8 cellular contexts compared by ENCODE assay signal in the genomic region with DNA sequence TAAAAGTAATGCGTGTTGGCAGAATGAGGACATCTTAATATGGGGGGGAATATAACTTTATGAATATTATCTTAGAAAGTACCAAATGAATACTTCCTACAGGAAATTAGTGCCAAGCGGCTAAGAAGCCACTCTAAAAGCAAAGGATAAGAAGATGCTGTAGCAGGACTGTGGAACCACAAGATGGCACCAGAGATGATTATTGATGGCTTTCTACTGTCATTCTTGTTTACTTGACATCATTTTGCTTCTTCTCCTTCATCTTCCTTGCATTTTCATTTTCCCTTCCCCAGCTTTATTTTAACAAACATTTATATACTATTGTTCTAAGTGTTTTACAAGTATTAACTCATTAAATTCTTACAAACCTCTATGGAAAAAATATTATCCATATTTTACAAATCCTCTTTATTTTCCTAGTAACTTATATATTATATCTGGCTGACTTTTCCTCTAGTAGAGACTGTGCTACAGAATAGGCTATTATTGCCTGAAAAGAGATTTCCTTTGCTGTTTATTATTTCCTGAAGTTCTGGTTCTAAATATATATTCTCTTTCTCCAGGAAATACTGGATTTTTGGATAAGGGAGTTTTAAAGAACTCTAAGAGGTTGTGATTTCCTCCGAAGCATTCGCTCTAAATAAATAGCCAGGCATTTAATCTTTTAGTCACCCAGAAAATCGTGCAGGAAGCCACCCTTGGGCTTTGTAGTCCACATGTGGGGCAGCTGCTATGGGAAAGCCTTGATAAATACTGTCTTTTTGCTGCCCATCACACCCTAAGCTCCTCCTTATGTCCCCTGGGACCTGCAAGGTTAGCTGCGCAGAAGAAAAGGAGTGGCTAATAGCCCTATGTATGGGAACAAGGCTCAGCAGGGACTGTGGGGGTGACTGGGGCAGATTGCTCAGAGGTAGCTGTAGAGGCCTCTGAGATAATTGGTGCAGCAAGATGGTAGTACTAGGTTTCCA. TPM values are rescaled to one million over a fixed set of nuclear protein-coding genes. Genes with fewer than 3 reads are reported as not detected.
DNase-seq lines count a peak whose midpoint lies in the region; ATAC-seq and TF ChIP-seq lines count a peak whose summit lies in the region.

No MANE protein-coding gene starts in this region.

- H3K4me3 Mint-ChIP-seq in activated B cell treated with CpG ODN at 0.5 μM for 24 hours, result no peak overlapping the region

- no peaks in the 10 kb centered on the region for H3K9me3 Mint-ChIP-seq in activated B cell treated with CpG ODN at 0.5 μM for 24 hours

- H3K4me3 ChIP-seq in DOHH2 (ENCODE audit: low read length) (no peak overlapping the region), H7 (ENCODE audit: insufficient read depth, low read depth, low read length) (no peak overlapping the region), Loucy (ENCODE audit: low read length, poor library complexity, severe bottlenecking) (no peak overlapping the region), vagina (no peak overlapping the region)

- no peaks in the 10 kb centered on the region for H3K9me2 ChIP-seq in DOHH2 (replicated peaks; ENCODE audit: control insufficient read depth, low read length)
- H3K9me2 ChIP-seq in Loucy (replicated peaks; ENCODE audit: low read depth, low read length), result no peaks in the 10 kb centered on the region

- no peaks in the 10 kb centered on the region for H3K36me3 ChIP-seq in DOHH2 (ENCODE audit: control insufficient read depth, low read length)
- no peaks in the 10 kb centered on the region for H3K36me3 ChIP-seq in H7 (replicated peaks; ENCODE audit: control insufficient read depth, insufficient read depth, low read length)
- H3K36me3 ChIP-seq in Loucy (ENCODE audit: insufficient read depth, low read length), result 0 out of 2 replicates have a peak, but pooled peaks cover 2% of the 10 kb centered on the region
- H3K36me3 ChIP-seq in vagina, result no peaks in the 10 kb centered on the region

- H3K27me3 ChIP-seq in DOHH2 (ENCODE audit: control insufficient read depth, low read length) (peaks cover 10% of the 10 kb centered on the region), H7 (ENCODE audit: control insufficient read depth, insufficient read depth, low read length) (no peaks in the 10 kb centered on the region; the same call in 1 of the 2 replicates), Loucy (ENCODE audit: insufficient read depth, low read length, poor library complexity, severe bottlenecking) (no peaks in the 10 kb centered on the region), vagina (no peaks in the 10 kb centered on the region)

- intact Hi-C loops in activated B cell treated with CpG ODN at 0.5 μM for 24 hours (cut with micrococcal nuclease), result loop anchor here (1.0 kb wide), 1 partner anchor 681 kb away; no protein-coding TSS in a partner anchor
- intact Hi-C loops in vagina (cut with DNase I), result no loop called here

- H3K27ac ChIP-seq in 22Rv1 (no peak overlapping the region), DOHH2 (ENCODE audit: low read depth, low read length) (no peak overlapping the region), vagina (no peak overlapping the region)

- no peak overlapping the region for H3K9ac ChIP-seq in Loucy (ENCODE audit: low read depth, low read length, poor library complexity, severe bottlenecking)

- no peak overlapping the region for H3K27ac Mint-ChIP-seq in activated B cell treated with CpG ODN at 0.5 μM for 24 hours

- DNase-seq in H7, result peak; percentile 46
- no peak for DNase-seq in activated B cell treated with CpG ODN at 0.5 μM for 24 hours
- DNase-seq in inferior parietal cortex (ENCODE audit: extremely low spot score), result peak; percentile 8
- DNase-seq in vagina (ENCODE audit: extremely low spot score in 2 of 2), result no peak
- DNase-seq in activated CD4-positive, alpha-beta T cell treated with anti-CD3 and anti-CD28 coated beads for 48 hours, result no peak

- H3K4me2 ChIP-seq in DOHH2 (ENCODE audit: low read length) (no peak overlapping the region), Loucy (ENCODE audit: low read depth, low read length, poor library complexity, severe bottlenecking) (no peak overlapping the region)

- H3F3A ChIP-seq in DOHH2 (ENCODE audit: control insufficient read depth, insufficient read depth) (0 out of 2 replicates have a peak, but pooled peaks cover 4% of the 10 kb centered on the region), Loucy (ENCODE audit: low read depth) (no peaks in the 10 kb centered on the region)

- H4K20me1 ChIP-seq in DOHH2 (ENCODE audit: control insufficient read depth, insufficient read depth, low read depth, low read length) (no peaks in the 10 kb centered on the region), Loucy (ENCODE audit: insufficient read depth, low read length, poor library complexity, severe bottlenecking) (no peaks in the 10 kb centered on the region)

- peak; percentile 89 for TF ChIP-seq CTCF in 22Rv1 (IDR thresholded peaks at IDR 0.05)
- TF ChIP-seq CTCF in DOHH2 (IDR thresholded peaks at IDR 0.05; ENCODE audit: low read depth, low read length, poor library complexity, severe bottlenecking), result peak; percentile 53
- TF ChIP-seq CTCF in Loucy (conservative IDR thresholded peaks at IDR 0.05; ENCODE audit: low read length), result peak; percentile 74
- no peak for TF ChIP-seq CTCF in activated B cell treated with CpG ODN at 0.5 μM for 24 hours (IDR thresholded peaks at IDR 0.05)
- TF ChIP-seq CTCF in vagina (IDR thresholded peaks at IDR 0.05), result peak in 1 of 3 experiments; percentile 10

- peaks cover 4% of the 10 kb centered on the region; the same call in 1 of the 2 replicates for H3K4me1 ChIP-seq in DOHH2 (ENCODE audit: control insufficient read depth, low read length)
- no peaks in the 10 kb centered on the region for H3K4me1 ChIP-seq in Loucy (ENCODE audit: insufficient read depth, low read length, poor library complexity, severe bottlenecking)
- no peaks in the 10 kb centered on the region for H3K4me1 ChIP-seq in vagina

- ATAC-seq in activated B cell treated with CpG ODN at 0.5 μM for 24 hours (ENCODE audit: low read depth), result peak; percentile 34

- no peaks in the 10 kb centered on the region for H3K9me3 ChIP-seq in DOHH2 (ENCODE audit: control insufficient read depth, insufficient read depth, low read length)
- no peaks in the 10 kb centered on the region for H3K9me3 ChIP-seq in Loucy (ENCODE audit: insufficient read depth, low read depth, low read length)
- no peaks in the 10 kb centered on the region for H3K9me3 ChIP-seq in vagina

- H3K36me3 Mint-ChIP-seq in activated B cell treated with CpG ODN at 0.5 μM for 24 hours (ENCODE audit: low read depth), result peaks cover 6% of the 10 kb centered on the region

- H3K79me2 ChIP-seq in DOHH2 (ENCODE audit: control insufficient read depth, low read length), result no peaks in the 10 kb centered on the region
- no peaks in the 10 kb centered on the region for H3K79me2 ChIP-seq in Loucy (ENCODE audit: insufficient read depth, low read length)

- no peak for TF ChIP-seq POLR2A in vagina (IDR thresholded peaks at IDR 0.05)

- CTCF ChIA-PET in activated B cell treated with CpG ODN at 0.5 μM for 24 hours (lab: Charles Lee), result interaction anchor here (1.1 kb wide), 1 partner anchor 35 kb away, joined by 3 read pairs; no protein-coding TSS in a partner anchor

- H3K27me3 Mint-ChIP-seq in activated B cell treated with CpG ODN at 0.5 μM for 24 hours, result no peaks in the 10 kb centered on the region

- POLR2A ChIA-PET in activated B cell treated with CpG ODN at 0.5 μM for 24 hours (lab: Charles Lee), result no interaction called here

- no peaks in the 10 kb centered on the region for H3K4me1 Mint-ChIP-seq in activated B cell treated with CpG ODN at 0.5 μM for 24 hours

- H2AFZ ChIP-seq in Loucy (ENCODE audit: low read length), result no peak overlapping the region

RNA-seq across cellular contexts. Expression of a gene that starts 9.2 kb away (rescaled TPM):
- total RNA-seq in H7 (2014; rRNA removed; shearing (Covaris generic)), result 0.17 and 0.26 TPM in 2 replicates
- total RNA-seq in activated B cell treated with CpG ODN at 0.5 μM for 24 hours, result not detected in 2 replicates
- total RNA-seq in vagina, result 2.0 TPM

Comparison
In these comparisons a context has a peak if more than half of its experiments do, and no peak if none do; other contexts are left out.
1. DNase-seq: peak in H7 (single experiment) and inferior parietal cortex (single experiment); none in activated B cell treated with CpG ODN at 0.5 μM for 24 hours (single experiment), vagina (0 of 2) and activated CD4-positive, alpha-beta T cell treated with anti-CD3 and anti-CD28 coated beads for 48 hours (single experiment).